ENCODE assay signal across 8 cellular contexts in the genomic region with DNA sequence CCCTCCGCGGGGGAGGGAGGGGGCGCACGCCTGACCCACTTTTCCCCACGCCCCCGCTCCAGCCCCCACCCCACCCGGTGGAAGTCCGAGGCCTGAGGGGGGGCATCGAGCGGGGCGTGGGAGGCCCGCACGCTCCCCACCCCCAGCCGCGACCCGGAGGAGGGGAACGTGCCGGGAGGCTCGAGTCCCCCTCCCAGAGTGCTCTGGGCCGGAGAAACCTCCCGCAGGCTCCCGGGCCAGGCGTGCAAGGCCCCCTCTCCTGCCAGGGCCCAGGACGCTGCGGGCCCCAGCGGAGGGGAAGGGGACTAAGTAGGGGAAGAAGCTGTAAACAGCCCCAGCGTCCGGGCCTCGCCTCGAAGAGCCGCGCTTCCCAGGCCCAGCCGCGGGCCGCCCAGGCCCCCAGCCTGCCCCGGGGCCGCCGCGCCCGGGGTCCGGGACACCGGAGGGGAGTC. TPM values are rescaled to one million over a fixed set of nuclear protein-coding genes. Genes with fewer than 3 reads are reported as not detected.
A peak's percentile ranks its signal among the peaks of the same experiment; 100 is the strongest.
DNase-seq lines count a peak whose midpoint lies in the region; ATAC-seq, FAIRE-seq and TF ChIP-seq lines count a peak whose summit lies in the region.

No MANE protein-coding gene starts in this region.

- H3K4me1 ChIP-seq in SJSA1 (replicated peaks) (peaks cover 39% of the 10 kb centered on the region), H1 (replicated peaks in 1 of 4; ENCODE audit: control insufficient read depth in 3 of 4, insufficient read depth in 4 of 4, low read length in 3 of 4) (peaks cover 6 to 12% (median 9%) of the 10 kb centered on the region in 4 experiments)
- H3K4me1 ChIP-seq in naive thymus-derived CD4-positive, alpha-beta T cell (ENCODE audit: control insufficient read depth in 2 of 2, insufficient read depth in 2 of 2, low read length in 2 of 2): peaks cover 11 to 52% of the 10 kb centered on the region in 2 donors

- H3K56ac ChIP-seq in H1 (replicated peaks; ENCODE audit: insufficient read length, low read depth, low read length): no peak overlapping the region

- H3K27ac Mint-ChIP-seq in naive thymus-derived CD4-positive, alpha-beta T cell: peak overlapping the region in 7 of 9 donors; percentile 81 to 93 (median 90)

- H3K36me3 Mint-ChIP-seq in naive thymus-derived CD4-positive, alpha-beta T cell: peaks cover 0 to 21% (median 6%) of the 10 kb centered on the region in 5 donors

- CTCF ChIA-PET in H1 (lab: Charles Lee; ENCODE audit: partially characterized antibody): interaction anchor here (1.5 kb wide), 2 partner anchors 23 to 49 kb away, joined by 3 to 5 read pairs; no protein-coding TSS in a partner anchor
- CTCF ChIA-PET in naive thymus-derived CD4-positive, alpha-beta T cell (lab: Charles Lee): no interaction called here

- intact Hi-C loops in naive thymus-derived CD4-positive, alpha-beta T cell (cut with micrococcal nuclease): loop anchor here (1.0 to 10.0 kb wide), 9 partner anchors 14 to 790 kb away; a partner anchor contains a TSS

- TF ChIP-seq POLR2A in GM18505 (IDR thresholded peaks at IDR 0.05; ENCODE audit: borderline replicate concordance, extremely low read depth, insufficient read depth, insufficient read length) (no peak), H1 (IDR thresholded peaks at IDR 0.05; ENCODE audit: control extremely low read depth in 1 of 2, low read depth in 2 of 2, low read length in 2 of 2) (no peak)

- no peak overlapping the region for H2BK120ac ChIP-seq in H1 (replicated peaks; ENCODE audit: low read depth, low read length)

- H3K4me1 Mint-ChIP-seq in naive thymus-derived CD4-positive, alpha-beta T cell: peaks cover 36 to 58% (median 54%) of the 10 kb centered on the region in 7 donors

- ATAC-seq in GM18505 (IDR thresholded peaks at IDR 0.05; ENCODE audit: unreplicated experiment) (peak; percentile 26), HG02642 (IDR thresholded peaks at IDR 0.05; ENCODE audit: poor library complexity, unreplicated experiment) (peak; percentile 24)
- peak; percentile 50 for ATAC-seq in naive thymus-derived CD4-positive, alpha-beta T cell

- H3K79me2 ChIP-seq in H1 (ENCODE audit: control insufficient read depth in 1 of 2, insufficient read depth in 2 of 2, low read length in 2 of 2): peaks cover 0 to 36% of the 10 kb centered on the region in 2 experiments; a peak in 2 of 4 replicates

- H3K27me3 ChIP-seq in SJSA1 (replicated peaks) (no peaks in the 10 kb centered on the region), H1 (replicated peaks in 1 of 4; ENCODE audit: control insufficient read depth in 3 of 4, extremely low read depth in 1 of 4, insufficient read depth in 3 of 4, low read length in 3 of 4) (no peaks in the 10 kb centered on the region)
- no peaks in the 10 kb centered on the region for H3K27me3 ChIP-seq in naive thymus-derived CD4-positive, alpha-beta T cell (ENCODE audit: control insufficient read depth in 2 of 2, insufficient read depth in 2 of 2, low read length in 2 of 2)

- no peak overlapping the region for H2BK20ac ChIP-seq in H1 (ENCODE audit: low read length)

- H4K20me1 ChIP-seq in H1 (replicated peaks in 1 of 2; ENCODE audit: control insufficient read depth in 1 of 2, insufficient read depth in 2 of 2, low read length in 2 of 2): no peaks in the 10 kb centered on the region

- no peak overlapping the region for H2AK5ac ChIP-seq in H1 (ENCODE audit: low read depth, low read length)

- H3K27me3 Mint-ChIP-seq in naive thymus-derived CD4-positive, alpha-beta T cell: peaks cover 0 to 5% (median 0%) of the 10 kb centered on the region in 5 donors

- peaks cover 7% of the 10 kb centered on the region for H3K23me2 ChIP-seq in H1 (ENCODE audit: low read depth, low read length)

- H4K8ac ChIP-seq in H1 (ENCODE audit: extremely low read depth, insufficient read depth, low read length): peak overlapping the region; percentile 74; the same call in 1 of the 2 replicates

- no peak for TF ChIP-seq RAD21 in H1 (IDR thresholded peaks at IDR 0.05 in 1 of 2, conservative IDR thresholded peaks at IDR 0.05 in 1 of 2; ENCODE audit: low read depth in 2 of 2, low read length in 2 of 2)

- no peak for TF ChIP-seq EP300 in H1 (IDR thresholded peaks at IDR 0.05; ENCODE audit: borderline replicate concordance in 1 of 2, low read depth in 2 of 2, low read length in 2 of 2)

- H2BK5ac ChIP-seq in H1 (ENCODE audit: low read depth, low read length): no peak overlapping the region

- peak overlapping the region; percentile 36 for H4K5ac ChIP-seq in H1 (ENCODE audit: insufficient read length, low read depth, low read length)

- no peak overlapping the region for H2BK15ac ChIP-seq in H1 (ENCODE audit: low read length)

- no peak overlapping the region for H3K18ac ChIP-seq in H1 (ENCODE audit: extremely low read depth, low read length)

- no peak overlapping the region for H2AFZ ChIP-seq in H1 (ENCODE audit: low read length)

- H3K4me3 ChIP-seq in SJSA1 (peak overlapping the region; percentile 95), H1 (ENCODE audit: extremely low read depth in 1 of 4, insufficient read depth in 2 of 4, low read depth in 3 of 4, low read length in 4 of 4) (peak overlapping the region; percentile 66 to 96 (median 84))
- peak overlapping the region; percentile 83 for H3K4me3 ChIP-seq in naive thymus-derived CD4-positive, alpha-beta T cell (ENCODE audit: low read length)

- H3K9me3 ChIP-seq in SJSA1 (replicated peaks) (no peaks in the 10 kb centered on the region), H1 (ENCODE audit: insufficient read depth in 2 of 2, low read depth in 1 of 2, low read length in 1 of 2) (no peaks in the 10 kb centered on the region)
- H3K9me3 ChIP-seq in naive thymus-derived CD4-positive, alpha-beta T cell (ENCODE audit: control insufficient read depth in 2 of 3, low read length in 3 of 3): no peaks in the 10 kb centered on the region

- H3K4me3 Mint-ChIP-seq in naive thymus-derived CD4-positive, alpha-beta T cell: peak overlapping the region; percentile 87 to 95 (median 90)

- TF ChIP-seq CTCF in H1 (IDR thresholded peaks at IDR 0.05; ENCODE audit: control extremely low read depth in 1 of 3, insufficient read depth in 1 of 3, low read depth in 1 of 3, low read length in 3 of 3): no peak

- peak overlapping the region; percentile 60 for H3K27ac ChIP-seq in SJSA1
- peak overlapping the region; percentile 37; the same call in 1 of the 2 replicates for H3K27ac ChIP-seq in H1 (ENCODE audit: low read depth, low read length)
- H3K27ac ChIP-seq in naive thymus-derived CD4-positive, alpha-beta T cell (ENCODE audit: low read depth, low read length): peak overlapping the region; percentile 84

- WGBS in H1 (ENCODE audit: extremely low coverage in 1 of 2, insufficient coverage in 1 of 2, insufficient read length in 1 of 2, insufficient replicate concordance in 2 of 2, low coverage in 1 of 2, low lambda C conversion rate in 2 of 2, missing lambda C conversion rate in 1 of 2), 2 experiments: 2% methylated on average over 12 of the region's 42 CpGs; no CpG with 5 or more reads in 1 of the 2 experiments

- DNase-seq in SJSA1 (ENCODE audit: low read depth in 1 of 2, low spot score in 2 of 2): peak in 1 of 2 experiments; percentile 69
- no peak for DNase-seq in H1 (ENCODE audit: low read depth in 1 of 2, low spot score in 2 of 2)
- peak in 1 of 9 donors; percentile 57 for DNase-seq in naive thymus-derived CD4-positive, alpha-beta T cell
- DNase-seq in 8988T: no peak
- no peak for DNase-seq in NAMALWA (ENCODE audit: low spot score)
- no peak for DNase-seq in DMS153 (lab: John Stamatoyannopoulos, UW)

- POLR2A ChIA-PET in H1 (lab: Charles Lee; ENCODE audit: partially characterized antibody): interaction anchor here (0.6 to 1.6 kb wide), 8 partner anchors 11 to 473 kb away, joined by 3 to 7 read pairs (median 4); a partner anchor contains a TSS
- POLR2A ChIA-PET in naive thymus-derived CD4-positive, alpha-beta T cell (lab: Charles Lee): interaction anchor here (0.6 to 1.0 kb wide), 2 partner anchors 35 to 121 kb away, joined by 4 read pairs; no protein-coding TSS in a partner anchor

- no peak overlapping the region for H3K14ac ChIP-seq in H1 (ENCODE audit: insufficient read length)

- peak overlapping the region in 1 of 4 experiments; percentile 53; a peak in 2 of 7 replicates for H3K9ac ChIP-seq in H1 (replicated peaks in 1 of 4; ENCODE audit: extremely low read depth in 1 of 4, low read depth in 3 of 4, low read length in 3 of 4)

- no peak overlapping the region for H4K91ac ChIP-seq in H1 (replicated peaks; ENCODE audit: insufficient read length, low read length)

- no peak overlapping the region for H3K23ac ChIP-seq in H1 (ENCODE audit: insufficient read length)

- H3K4ac ChIP-seq in H1 (replicated peaks; ENCODE audit: insufficient read length, low read depth, low read length): no peak overlapping the region

- peaks cover 0 to 1% (median 0%) of the 10 kb centered on the region in 11 donors for H3K9me3 Mint-ChIP-seq in naive thymus-derived CD4-positive, alpha-beta T cell

- H3K36me3 ChIP-seq in SJSA1 (peaks cover 19% of the 10 kb centered on the region), H1 (ENCODE audit: control insufficient read depth in 2 of 4, insufficient read depth in 4 of 4, low read length in 3 of 4) (peaks cover 0 to 7% (median 0%) of the 10 kb centered on the region in 4 experiments; a peak in 3 of 8 replicates)
- peaks cover 0 to 12% (median 10%) of the 10 kb centered on the region in 3 experiments for H3K36me3 ChIP-seq in naive thymus-derived CD4-positive, alpha-beta T cell (ENCODE audit: control insufficient read depth in 2 of 3, insufficient read depth in 3 of 3, low read length in 3 of 3)

- H3K4me2 ChIP-seq in H1 (ENCODE audit: insufficient read depth in 1 of 2, low read depth in 2 of 2, low read length in 2 of 2): peak overlapping the region; percentile 78 to 86

- FAIRE-seq in H1 (lab: Jason Lieb, UNC): no peak

- no peak overlapping the region for H2BK12ac ChIP-seq in H1 (ENCODE audit: low read depth, low read length)

- no peaks in the 10 kb centered on the region for H3K79me1 ChIP-seq in H1 (ENCODE audit: low read depth, low read length)

TF ChIP-seq in H1, 55 proteins besides CTCF, POLR2A, EP300 and RAD21 (continues in another document):
- TF ChIP-seq CREB1 (IDR thresholded peaks at IDR 0.05) (no peak), RXRA (IDR thresholded peaks at IDR 0.05; ENCODE audit: insufficient read depth, low read depth, low read length) (no peak), KDM5A (IDR thresholded peaks at IDR 0.05; ENCODE audit: low read length) (peak; percentile 58)

RNA-seq across cellular contexts. Expression of a gene that starts 0.3 kb away (rescaled TPM):
- 22.8 and 60.0 TPM in 2 replicates for total RNA-seq in SJSA1 (2014; rRNA removed; shearing (Covaris generic))
- total RNA-seq in H1 (2021; fragmentation: NEBNext Ultra II Directional; extraction: Animal tissue kit (Norgen Biotek cat#: 25700)): 47.3 and 48.7 TPM in 2 replicates
- polyA plus RNA-seq in H1 (2011; rRNA removed): 7.9 and 10.0 TPM in 2 replicates
- polyA plus RNA-seq in H1 (2011; cell fraction: cytosol; rRNA removed): 10.1 TPM
- 14.5 TPM for polyA plus RNA-seq in H1 (2011; cell fraction: nucleus; rRNA removed)
- polyA plus RNA-seq in H1 (2012, experiment 1 of 2): 5.4 to 17.7 TPM (median 9.1 TPM) in 4 replicates
- polyA plus RNA-seq in H1 (2012, experiment 2 of 2): 0.30 TPM
- polyA plus RNA-seq in H1 (2013, experiment 1 of 2): 12.5 TPM
- 11.5 TPM for polyA plus RNA-seq in H1 (2013, experiment 2 of 2)
- 49.8 and 73.0 TPM in 2 replicates for polyA minus RNA-seq in H1 (2011; rRNA and poly(A)+ RNA removed)
- polyA minus RNA-seq in H1 (2011; cell fraction: cytosol; rRNA and poly(A)+ RNA removed): 30.8 TPM
- 62.5 TPM for polyA minus RNA-seq in H1 (2011; cell fraction: nucleus; rRNA and poly(A)+ RNA removed)
- total RNA-seq in naive thymus-derived CD4-positive, alpha-beta T cell: 100 to 1,000 TPM in 1 of 5 experiments, 10 to 100 TPM in 4; 68.6 to 114 (median 89.3) TPM
- 10 to 100 TPM; 44.8 to 57.6 TPM for polyA plus RNA-seq in naive thymus-derived CD4-positive, alpha-beta T cell
